In the genomic region with DNA sequence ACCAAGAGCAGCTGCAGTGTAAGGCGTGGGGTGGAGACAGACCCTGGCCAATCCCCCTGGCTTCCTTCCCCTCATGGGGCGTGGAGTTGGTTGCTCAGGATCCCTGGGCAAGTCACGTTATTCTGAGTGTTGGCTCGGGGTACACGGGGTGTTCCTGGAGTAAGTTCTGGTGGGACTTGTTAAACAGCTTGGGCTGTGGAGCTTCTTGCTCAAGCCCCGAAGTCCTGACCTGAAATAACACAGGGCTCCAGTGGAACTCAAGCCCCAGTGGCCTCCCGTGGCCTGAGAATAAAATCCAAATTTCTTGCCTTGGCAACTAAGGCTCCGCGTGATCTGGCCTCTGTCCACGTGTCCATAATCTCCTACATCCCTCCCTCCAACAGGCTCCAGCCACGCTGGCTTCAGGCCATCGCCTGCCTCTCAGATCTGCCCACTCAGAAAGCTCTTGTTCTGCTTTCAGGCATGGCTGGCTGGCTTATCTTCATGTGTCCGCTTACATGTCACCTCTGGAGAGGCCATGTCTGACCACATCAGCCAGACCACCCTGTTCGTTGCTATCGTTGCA, we compare ENCODE assay signal across 11 cellular contexts. TPM values are rescaled to one million over a fixed set of nuclear protein-coding genes. Genes with fewer than 3 reads are reported as not detected.
DNase-seq lines count a peak whose midpoint lies in the region; ATAC-seq, FAIRE-seq and TF ChIP-seq lines count a peak whose summit lies in the region.
"Had no signal": no experiment of that assay in that cellular context is flagged by ENCODE, and none has a peak within 500 bp of the region (broad histone marks: within the 10 kb centered on the region; RNA-seq: fewer than 3 reads in every experiment).

No MANE protein-coding gene starts in this region.

- no peak overlapping the region for H3K4me3 ChIP-seq in heart right ventricle
- no peak overlapping the region for H3K4me3 ChIP-seq in pancreas
- H3K4me3 ChIP-seq: BLaER1 treated with 17β-estradiol and CSF1 and Interleukin-3, amounts not matched to agents 10 nM and 100 nM had no signal

- no peak overlapping the region for H3K27ac Mint-ChIP-seq in activated CD8-positive, alpha-beta memory T cell treated with anti-CD3 and anti-CD28 coated beads, Interleukin-2, amount 10 ng/mL, durations not matched to agents 7 days and 5 days

- CTCF ChIA-PET in activated CD8-positive, alpha-beta memory T cell treated with anti-CD3 and anti-CD28 coated beads, Interleukin-2, amount 10 ng/mL, durations not matched to agents 7 days and 5 days (lab: Charles Lee), result interaction anchor here (0.7 kb wide), 1 partner anchor 31 kb away, joined by 3 read pairs; no protein-coding TSS in a partner anchor

- intact Hi-C loops in heart right ventricle (cut with DNase I), result no loop called here
- intact Hi-C loops in pancreas (cut with DNase I), result no loop called here

- DNase-seq in AG08396 (ENCODE audit: low spot score) (peak; percentile 64), amniotic epithelial cell (ENCODE audit: low read depth) (peak; percentile 78), heart right ventricle (peak; percentile 67 to 82), pancreas (peak in 3 of 6 donors; percentile 35 to 66 (median 62)), SKM-1 (lab: John Stamatoyannopoulos, UW; ENCODE audit: unreplicated experiment) (no peak)
- DNase-seq in activated CD8-positive, alpha-beta memory T cell treated with anti-CD3 and anti-CD28 coated beads, Interleukin-2, amount 10 ng/mL, durations not matched to agents 7 days and 5 days, result no peak
- DNase-seq in activated naive CD4-positive, alpha-beta T cell (lab: John Stamatoyannopoulos, UW), result no peak
- DNase-seq: NCI-H2171 treated with DMSO at 0.1 percent for 48 hours had no signal

- 22 to 33% methylated on average over 15 of the region's 15 CpGs for WGBS in heart right ventricle, 2 donors
- 46 to 66% methylated on average over 15 of the region's 15 CpGs for WGBS in pancreas, 2 donors

- H3K9me3 ChIP-seq in heart right ventricle (no peaks in the 10 kb centered on the region), pancreas (no peaks in the 10 kb centered on the region)
- H3K9me3 ChIP-seq: BLaER1 treated with 17β-estradiol and CSF1 and Interleukin-3, amounts not matched to agents 10 nM and 100 nM had no signal

- H3K4me1 ChIP-seq in heart right ventricle, result peaks cover 0 to 12% (median 3%) of the 10 kb centered on the region in 9 donors
- no peaks in the 10 kb centered on the region for H3K4me1 ChIP-seq in pancreas
- H3K4me1 ChIP-seq: BLaER1 treated with 17β-estradiol and CSF1 and Interleukin-3, amounts not matched to agents 10 nM and 100 nM had no signal

- H3K27me3 ChIP-seq in heart right ventricle (no peaks in the 10 kb centered on the region), pancreas (no peaks in the 10 kb centered on the region)
- H3K27me3 ChIP-seq: BLaER1 treated with 17β-estradiol and CSF1 and Interleukin-3, amounts not matched to agents 10 nM and 100 nM had no signal

- no peak for FAIRE-seq in pancreas (lab: Jason Lieb, UNC)

- no peaks in the 10 kb centered on the region for H3K9me3 Mint-ChIP-seq in activated CD8-positive, alpha-beta memory T cell treated with anti-CD3 and anti-CD28 coated beads, Interleukin-2, amount 10 ng/mL, durations not matched to agents 7 days and 5 days (ENCODE audit: low read depth)
- H3K9me3 Mint-ChIP-seq: neural crest cell had no signal

- peaks cover 12% of the 10 kb centered on the region for H3K27me3 Mint-ChIP-seq in activated CD8-positive, alpha-beta memory T cell treated with anti-CD3 and anti-CD28 coated beads, Interleukin-2, amount 10 ng/mL, durations not matched to agents 7 days and 5 days

- H3K36me3 Mint-ChIP-seq in activated CD8-positive, alpha-beta memory T cell treated with anti-CD3 and anti-CD28 coated beads, Interleukin-2, amount 10 ng/mL, durations not matched to agents 7 days and 5 days, result no peaks in the 10 kb centered on the region

- no peaks in the 10 kb centered on the region for H3K36me3 ChIP-seq in heart right ventricle
- H3K36me3 ChIP-seq in pancreas, result no peaks in the 10 kb centered on the region
- H3K36me3 ChIP-seq: BLaER1 treated with 17β-estradiol and CSF1 and Interleukin-3, amounts not matched to agents 10 nM and 100 nM had no signal

- no peaks in the 10 kb centered on the region for H3K4me1 Mint-ChIP-seq in activated CD8-positive, alpha-beta memory T cell treated with anti-CD3 and anti-CD28 coated beads, Interleukin-2, amount 10 ng/mL, durations not matched to agents 7 days and 5 days

- H3K27ac ChIP-seq in heart right ventricle, result peak overlapping the region in 7 of 10 donors; percentile 20 to 62 (median 47)
- no peak overlapping the region for H3K27ac ChIP-seq in pancreas
- H3K27ac ChIP-seq: BLaER1 treated with 17β-estradiol and CSF1 and Interleukin-3, amounts not matched to agents 10 nM and 100 nM had no signal

- peak; percentile 85 to 93 (median 88) for ATAC-seq in heart right ventricle
- peak; percentile 46 to 82 (median 64) for ATAC-seq in pancreas
- no peak for ATAC-seq in activated CD8-positive, alpha-beta memory T cell treated with anti-CD3 and anti-CD28 coated beads, Interleukin-2, amount 10 ng/mL, durations not matched to agents 7 days and 5 days
- ATAC-seq in GM21529 (IDR thresholded peaks at IDR 0.05; ENCODE audit: unreplicated experiment), result no peak

- TF ChIP-seq CTCF in heart right ventricle (IDR thresholded peaks at IDR 0.05), result no peak
- no peak for TF ChIP-seq CTCF in pancreas (IDR thresholded peaks at IDR 0.05)

- no peak overlapping the region for H3K4me3 Mint-ChIP-seq in activated CD8-positive, alpha-beta memory T cell treated with anti-CD3 and anti-CD28 coated beads, Interleukin-2, amount 10 ng/mL, durations not matched to agents 7 days and 5 days
- H3K4me3 Mint-ChIP-seq: neural crest cell had no signal

RNA-seq across cellular contexts. Expression of gene BCO1, which starts 49.3 kb away (rescaled TPM):
- total RNA-seq in heart right ventricle (under 1 TPM in 2 of 10 donors, not detected in 8; 0.20 to 0.42 TPM), pancreas (under 1 TPM in 4 of 6 donors, not detected in 2; 0.16 to 0.49 (median 0.30) TPM)
- polyA plus RNA-seq in heart right ventricle (not detected), pancreas (under 1 TPM in 1 of 2 donors, not detected in 1; 0.87 TPM)
- total RNA-seq in activated CD8-positive, alpha-beta memory T cell treated with anti-CD3 and anti-CD28 coated beads, Interleukin-2, amount 10 ng/mL, durations not matched to agents 7 days and 5 days, result not detected
- total RNA-seq: neural crest cell had no signal

Comparison
In these comparisons a context has a peak if more than half of its experiments do, and no peak if none do; other contexts are left out.
1. DNase-seq: peak in AG08396 (single experiment), amniotic epithelial cell (single experiment) and heart right ventricle (2 of 2); none in activated CD8-positive, alpha-beta memory T cell treated with anti-CD3 and anti-CD28 coated beads, Interleukin-2, amount 10 ng/mL, durations not matched to agents 7 days and 5 days (single experiment), SKM-1 (single experiment) and activated naive CD4-positive, alpha-beta T cell (0 of 4).
2. ATAC-seq: peak in heart right ventricle (8 of 8) and pancreas (4 of 4); none in activated CD8-positive, alpha-beta memory T cell treated with anti-CD3 and anti-CD28 coated beads, Interleukin-2, amount 10 ng/mL, durations not matched to agents 7 days and 5 days (single experiment) and GM21529 (single experiment).
3. H3K27ac ChIP-seq: peak in heart right ventricle (7 of 10); none in pancreas (0 of 4).